14 cellular contexts compared by ENCODE assay signal in genomic region chr17:918102-918740, GRCh38.
A peak's percentile ranks its signal among the peaks of the same experiment; 100 is the strongest.
DNase-seq lines count a peak whose midpoint lies in the region; TF ChIP-seq lines count a peak whose summit lies in the region.
"Had no signal": no experiment of that assay in that cellular context is flagged by ENCODE, and none has a peak within 500 bp of the region (broad histone marks: within the 10 kb centered on the region; RNA-seq: fewer than 3 reads in every experiment).

No MANE protein-coding gene starts in this region.

- H3K4me3 ChIP-seq in breast epithelium (peak overlapping the region in 2 of 3 donors; percentile 20 to 34), smooth muscle cell (no peak overlapping the region)
- H3K4me3 ChIP-seq: adrenal gland had no signal

- H3K27me3 ChIP-seq in breast epithelium (no peaks in the 10 kb centered on the region), smooth muscle cell (ENCODE audit: low read depth) (no peaks in the 10 kb centered on the region)
- H3K27me3 ChIP-seq: adrenal gland had no signal

- H3K4me2 ChIP-seq in smooth muscle cell: peak overlapping the region; percentile 58

- H3K9ac ChIP-seq in smooth muscle cell (ENCODE audit: low read depth): peak overlapping the region; percentile 42

- H3K9me3 ChIP-seq in breast epithelium: no peaks in the 10 kb centered on the region
- H3K9me3 ChIP-seq in smooth muscle cell (replicated peaks; ENCODE audit: low read depth): no peaks in the 10 kb centered on the region
- H3K9me3 ChIP-seq: adrenal gland, BE2C had no signal

- H3K36me3 ChIP-seq in breast epithelium (no peaks in the 10 kb centered on the region), smooth muscle cell (ENCODE audit: low read depth) (no peaks in the 10 kb centered on the region)
- H3K36me3 ChIP-seq: adrenal gland, BE2C had no signal

- peaks cover 100% of the 10 kb centered on the region for H3K79me2 ChIP-seq in smooth muscle cell (ENCODE audit: low read depth)

- no peak for TF ChIP-seq POLR2A in breast epithelium (IDR thresholded peaks at IDR 0.05)

- TF ChIP-seq CTCF in breast epithelium (IDR thresholded peaks at IDR 0.05) (no peak), smooth muscle cell (IDR thresholded peaks at IDR 0.05; ENCODE audit: borderline replicate concordance, insufficient read depth, poor library complexity, severe bottlenecking) (no peak)

- peaks cover 8% of the 10 kb centered on the region for H3F3A ChIP-seq in smooth muscle cell (ENCODE audit: low read depth)

- peak; percentile 38 for DNase-seq in EH (ENCODE audit: low read depth)
- no peak for DNase-seq in breast epithelium (ENCODE audit: low spot score in 2 of 2)
- DNase-seq in left kidney (ENCODE audit: low read depth, low spot score): peak; percentile 34
- no peak for DNase-seq in smooth muscle cell (lab: John Stamatoyannopoulos, UW; ENCODE audit: unreplicated experiment)
- DNase-seq in NCI-H446 treated with DMSO at 0.1 percent for 48 hours (lab: John Stamatoyannopoulos, UW): no peak
- DNase-seq in iPS-NIHi11 (ENCODE audit: low spot score): no peak
- no peak for DNase-seq in activated naive CD4-positive, alpha-beta T cell (lab: John Stamatoyannopoulos, UW)
- no peak for DNase-seq in NCI-H510A (lab: John Stamatoyannopoulos, UW)
- DNase-seq: adrenal gland, BE2C, DMS79 treated with DMSO at 0.1 percent for 48 hours, natural killer cell, NCI-H2171 had no signal

- H3K27ac ChIP-seq in breast epithelium: peak overlapping the region; percentile 87 to 91
- peak overlapping the region; percentile 56 for H3K27ac ChIP-seq in smooth muscle cell (ENCODE audit: low read depth)
- H3K27ac ChIP-seq: VCaP had no signal

- H4K20me1 ChIP-seq in smooth muscle cell (ENCODE audit: low read depth): peaks cover 43% of the 10 kb centered on the region

- 76% methylated on average over 26 of the region's 26 CpGs for WGBS in smooth muscle cell (ENCODE audit: low lambda C conversion rate)

- H3K4me1 ChIP-seq in breast epithelium (no peaks in the 10 kb centered on the region), smooth muscle cell (ENCODE audit: low read depth) (peaks cover 13% of the 10 kb centered on the region)
- H3K4me1 ChIP-seq: adrenal gland, BE2C had no signal

- intact Hi-C loops in breast epithelium (cut with DNase I; ENCODE audit: low total_unique reads): no loop called here

- H2AFZ ChIP-seq in smooth muscle cell (ENCODE audit: low read depth): no peak overlapping the region

Comparison
In these comparisons a context has a peak if more than half of its experiments do, and no peak if none do; other contexts are left out.
1. DNase-seq: peak in EH (single experiment) and left kidney (single experiment); none in breast epithelium (0 of 2), smooth muscle cell (single experiment), NCI-H446 treated with DMSO at 0.1 percent for 48 hours (single experiment), iPS-NIHi11 (single experiment), activated naive CD4-positive, alpha-beta T cell (0 of 4) and NCI-H510A (single experiment).